In the genomic region with DNA sequence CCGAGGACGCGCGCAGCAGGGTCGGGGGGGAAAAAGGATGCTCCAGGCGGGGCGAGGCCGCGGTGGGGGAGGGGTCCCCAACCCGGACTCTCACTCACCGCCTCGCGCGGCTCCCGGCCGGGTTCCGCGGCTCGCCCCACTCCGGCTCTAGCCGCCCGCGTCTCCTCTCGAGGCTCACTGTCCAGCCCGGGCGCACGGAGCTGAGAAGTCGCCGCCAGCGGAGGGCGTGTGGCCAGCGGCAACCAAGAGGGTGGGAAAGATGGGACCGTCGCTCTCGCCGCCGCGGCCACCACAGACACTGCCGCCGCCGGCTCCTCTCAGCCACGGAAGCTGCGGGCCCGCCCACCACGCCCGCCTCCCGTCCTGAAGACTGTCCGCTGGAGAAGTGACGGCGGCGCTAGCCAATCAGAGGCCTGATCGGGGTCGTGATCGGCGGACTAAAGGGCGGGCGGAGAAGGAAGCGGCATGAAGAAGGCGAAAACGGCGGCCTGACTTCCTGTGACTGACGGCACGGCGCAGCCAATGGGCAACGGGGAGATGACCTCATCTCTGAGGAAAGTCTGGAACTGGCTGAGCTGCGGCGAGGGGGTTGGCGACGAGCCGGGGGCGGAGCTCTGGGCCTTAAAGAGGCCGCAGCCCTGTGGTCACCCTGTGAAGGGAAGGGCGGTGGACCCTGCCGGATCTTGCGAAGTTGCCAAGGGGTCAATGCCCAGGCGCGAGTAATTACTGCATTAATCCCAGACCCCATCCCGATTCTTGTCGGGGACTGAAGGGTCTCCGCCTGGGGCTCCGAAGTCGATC, we compare ENCODE assay signal across 1 cellular context.
A peak's percentile ranks its signal among the peaks of the same experiment; 100 is the strongest.
TF ChIP-seq lines count a peak whose summit lies in the region.

TSS of gene MRTFA (minus strand) at position 340 of the 801 bp plus-strand sequence.

TF ChIP-seq in K562, 482 proteins besides CTCF, POLR2A, EP300 and RAD21 (continued from another document and continues in another):
- TF ChIP-seq GTF3C2 (IDR thresholded peaks at IDR 0.05; ENCODE audit: borderline replicate concordance, extremely low read depth, insufficient read length), result no peak
- no peak for TF ChIP-seq ERF (CRISPR knock-in tag; IDR thresholded peaks at IDR 0.05)
- TF ChIP-seq, protein P1, sequence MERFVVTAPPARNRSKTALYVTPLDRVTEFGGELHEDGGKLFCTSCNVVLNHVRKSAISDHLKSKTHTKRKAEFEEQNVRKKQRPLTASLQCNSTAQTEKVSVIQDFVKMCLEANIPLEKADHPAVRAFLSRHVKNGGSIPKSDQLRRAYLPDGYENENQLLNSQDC (CRISPR knock-in tag; IDR thresholded peaks at IDR 0.05), result peak; percentile 41; the same call in 1 of the 2 replicates
- peak; percentile 61; the same call in 1 of the 2 replicates for TF ChIP-seq IRF2 (CRISPR knock-in tag; IDR thresholded peaks at IDR 0.05)
- TF ChIP-seq CAMTA2 (CRISPR knock-in tag; conservative IDR thresholded peaks at IDR 0.05), result no peak
- no peak for TF ChIP-seq OTX1 (CRISPR knock-in tag; IDR thresholded peaks at IDR 0.05)
- no peak for TF ChIP-seq ZNF174 (CRISPR knock-in tag; IDR thresholded peaks at IDR 0.05)
- no peak for TF ChIP-seq TFAM (CRISPR knock-in tag; conservative IDR thresholded peaks at IDR 0.05)
- TF ChIP-seq NFXL1 (CRISPR knock-in tag; IDR thresholded peaks at IDR 0.05), result no peak
- no peak for TF ChIP-seq CSDE1 (IDR thresholded peaks at IDR 0.05)
- no peak for TF ChIP-seq ZNF280B (CRISPR knock-in tag; IDR thresholded peaks at IDR 0.05)
- TF ChIP-seq KAT7 (CRISPR knock-in tag; IDR thresholded peaks at IDR 0.05; ENCODE audit: borderline replicate concordance), result no peak
- TF ChIP-seq BRCA1 (IDR thresholded peaks at IDR 0.05), result no peak
- TF ChIP-seq BRCA1 (CRISPR knock-in tag; IDR thresholded peaks at IDR 0.05), result no peak
- TF ChIP-seq RHOXF2B (CRISPR knock-in tag; conservative IDR thresholded peaks at IDR 0.05), result no peak
- TF ChIP-seq, protein P2, sequence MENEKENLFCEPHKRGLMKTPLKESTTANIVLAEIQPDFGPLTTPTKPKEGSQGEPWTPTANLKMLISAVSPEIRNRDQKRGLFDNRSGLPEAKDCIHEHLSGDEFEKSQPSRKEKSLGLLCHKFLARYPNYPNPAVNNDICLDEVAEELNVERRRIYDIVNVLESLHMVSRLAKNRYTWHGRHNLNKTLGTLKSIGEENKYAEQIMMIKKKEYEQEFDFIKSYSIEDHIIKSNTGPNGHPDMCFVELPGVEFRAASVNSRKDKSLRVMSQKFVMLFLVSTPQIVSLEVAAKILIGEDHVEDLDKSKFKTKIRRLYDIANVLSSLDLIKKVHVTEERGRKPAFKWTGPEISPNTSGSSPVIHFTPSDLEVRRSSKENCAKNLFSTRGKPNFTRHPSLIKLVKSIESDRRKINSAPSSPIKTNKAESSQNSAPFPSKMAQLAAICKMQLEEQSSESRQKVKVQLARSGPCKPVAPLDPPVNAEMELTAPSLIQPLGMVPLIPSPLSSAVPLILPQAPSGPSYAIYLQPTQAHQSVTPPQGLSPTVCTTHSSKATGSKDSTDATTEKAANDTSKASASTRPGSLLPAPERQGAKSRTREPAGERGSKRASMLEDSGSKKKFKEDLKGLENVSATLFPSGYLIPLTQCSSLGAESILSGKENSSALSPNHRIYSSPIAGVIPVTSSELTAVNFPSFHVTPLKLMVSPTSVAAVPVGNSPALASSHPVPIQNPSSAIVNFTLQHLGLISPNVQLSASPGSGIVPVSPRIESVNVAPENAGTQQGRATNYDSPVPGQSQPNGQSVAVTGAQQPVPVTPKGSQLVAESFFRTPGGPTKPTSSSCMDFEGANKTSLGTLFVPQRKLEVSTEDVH (IDR thresholded peaks at IDR 0.05; ENCODE audit: low read depth, partially characterized antibody), result no peak
- TF ChIP-seq ZKSCAN3 (CRISPR knock-in tag; IDR thresholded peaks at IDR 0.05), result no peak
- no peak for TF ChIP-seq KLF16 (IDR thresholded peaks at IDR 0.05)
- TF ChIP-seq NR1H2 (CRISPR knock-in tag; IDR thresholded peaks at IDR 0.05), result no peak
- peak; percentile 43 for TF ChIP-seq EGR1 (conservative IDR thresholded peaks at IDR 0.05)
- TF ChIP-seq SMAD3 (CRISPR knock-in tag; conservative IDR thresholded peaks at IDR 0.05), result no peak
- no peak for TF ChIP-seq GATAD2A (IDR thresholded peaks at IDR 0.05)
- TF ChIP-seq, protein P3, sequence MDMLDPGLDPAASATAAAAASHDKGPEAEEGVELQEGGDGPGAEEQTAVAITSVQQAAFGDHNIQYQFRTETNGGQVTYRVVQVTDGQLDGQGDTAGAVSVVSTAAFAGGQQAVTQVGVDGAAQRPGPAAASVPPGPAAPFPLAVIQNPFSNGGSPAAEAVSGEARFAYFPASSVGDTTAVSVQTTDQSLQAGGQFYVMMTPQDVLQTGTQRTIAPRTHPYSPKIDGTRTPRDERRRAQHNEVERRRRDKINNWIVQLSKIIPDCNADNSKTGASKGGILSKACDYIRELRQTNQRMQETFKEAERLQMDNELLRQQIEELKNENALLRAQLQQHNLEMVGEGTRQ (CRISPR knock-in tag; IDR thresholded peaks at IDR 0.05), result no peak
- no peak for TF ChIP-seq DIDO1 (tag; IDR thresholded peaks at IDR 0.05; ENCODE audit: low read depth)
- no peak for TF ChIP-seq ARID2 (IDR thresholded peaks at IDR 0.05)
- TF ChIP-seq ASH1L (IDR thresholded peaks at IDR 0.05; ENCODE audit: borderline replicate concordance, low read depth, partially characterized antibody), result peak; percentile 78
- TF ChIP-seq E2F6 (IDR thresholded peaks at IDR 0.05; ENCODE audit: borderline replicate concordance in 1 of 2, extremely low read depth in 1 of 2, insufficient read depth in 1 of 2, insufficient read length in 1 of 2, low read depth in 1 of 2, low read length in 1 of 2, poor library complexity in 1 of 2, severe bottlenecking in 1 of 2), result peak; percentile 3 to 17
- peak in 1 of 2 experiments; percentile 56; a peak in 1 of 4 replicates for TF ChIP-seq NONO (IDR thresholded peaks at IDR 0.05; ENCODE audit: low read depth in 2 of 2, low read length in 1 of 2)
- TF ChIP-seq SLC30A9 (CRISPR knock-in tag; IDR thresholded peaks at IDR 0.05), result no peak
- no peak for TF ChIP-seq ZNF507 (tag; conservative IDR thresholded peaks at IDR 0.05)
- no peak for TF ChIP-seq MCM3 (IDR thresholded peaks at IDR 0.05)
- peak; percentile 86 for TF ChIP-seq GABPA (tag; conservative IDR thresholded peaks at IDR 0.05; ENCODE audit: low read depth)
- no peak for TF ChIP-seq CBX2 (IDR thresholded peaks at IDR 0.05; ENCODE audit: insufficient read depth, low read length, poor library complexity, severe bottlenecking)
- no peak for TF ChIP-seq GABPB2 (CRISPR knock-in tag; conservative IDR thresholded peaks at IDR 0.05)
- TF ChIP-seq NR4A1 (CRISPR knock-in tag; IDR thresholded peaks at IDR 0.05), result no peak
- TF ChIP-seq NR4A1 (tag; IDR thresholded peaks at IDR 0.05), result no peak
- no peak for TF ChIP-seq U2AF2 (optimal IDR thresholded peaks at IDR 0.05; ENCODE audit: low read depth, low read length)
- TF ChIP-seq ZNF41 (CRISPR knock-in tag; conservative IDR thresholded peaks at IDR 0.05), result no peak
- TF ChIP-seq ZNF699 (CRISPR knock-in tag; IDR thresholded peaks at IDR 0.05; ENCODE audit: insufficient replicate concordance), result no peak
- TF ChIP-seq DDX20 (tag; IDR thresholded peaks at IDR 0.05; ENCODE audit: low read depth), result no peak
- no peak for TF ChIP-seq PCBP2 (IDR thresholded peaks at IDR 0.05; ENCODE audit: low read depth, low read length, poor library complexity, severe bottlenecking)
- no peak for TF ChIP-seq NR2C2 (CRISPR knock-in tag; IDR thresholded peaks at IDR 0.05)
- peak; percentile 50 for TF ChIP-seq NR2C2 (tag; IDR thresholded peaks at IDR 0.05)
- no peak for TF ChIP-seq ZNF75A (CRISPR knock-in tag; IDR thresholded peaks at IDR 0.05)
- TF ChIP-seq HLTF (IDR thresholded peaks at IDR 0.05), result no peak
- TF ChIP-seq TAF1 (IDR thresholded peaks at IDR 0.05; ENCODE audit: control insufficient read depth, extremely low read depth, insufficient read depth, low read length, severe bottlenecking), result peak; percentile 78
- TF ChIP-seq ZFP30 (CRISPR knock-in tag; IDR thresholded peaks at IDR 0.05; ENCODE audit: borderline replicate concordance), result no peak
- peak; percentile 37 to 52; a peak in 2 of 4 replicates for TF ChIP-seq SIN3A (IDR thresholded peaks at IDR 0.05; ENCODE audit: borderline replicate concordance in 2 of 2, control insufficient read depth in 1 of 2, low read depth in 2 of 2, low read length in 2 of 2)
- TF ChIP-seq, protein P4, sequence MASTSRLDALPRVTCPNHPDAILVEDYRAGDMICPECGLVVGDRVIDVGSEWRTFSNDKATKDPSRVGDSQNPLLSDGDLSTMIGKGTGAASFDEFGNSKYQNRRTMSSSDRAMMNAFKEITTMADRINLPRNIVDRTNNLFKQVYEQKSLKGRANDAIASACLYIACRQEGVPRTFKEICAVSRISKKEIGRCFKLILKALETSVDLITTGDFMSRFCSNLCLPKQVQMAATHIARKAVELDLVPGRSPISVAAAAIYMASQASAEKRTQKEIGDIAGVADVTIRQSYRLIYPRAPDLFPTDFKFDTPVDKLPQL (IDR thresholded peaks at IDR 0.05; ENCODE audit: extremely low read depth, insufficient read length), result no peak
- TF ChIP-seq, protein P5, sequence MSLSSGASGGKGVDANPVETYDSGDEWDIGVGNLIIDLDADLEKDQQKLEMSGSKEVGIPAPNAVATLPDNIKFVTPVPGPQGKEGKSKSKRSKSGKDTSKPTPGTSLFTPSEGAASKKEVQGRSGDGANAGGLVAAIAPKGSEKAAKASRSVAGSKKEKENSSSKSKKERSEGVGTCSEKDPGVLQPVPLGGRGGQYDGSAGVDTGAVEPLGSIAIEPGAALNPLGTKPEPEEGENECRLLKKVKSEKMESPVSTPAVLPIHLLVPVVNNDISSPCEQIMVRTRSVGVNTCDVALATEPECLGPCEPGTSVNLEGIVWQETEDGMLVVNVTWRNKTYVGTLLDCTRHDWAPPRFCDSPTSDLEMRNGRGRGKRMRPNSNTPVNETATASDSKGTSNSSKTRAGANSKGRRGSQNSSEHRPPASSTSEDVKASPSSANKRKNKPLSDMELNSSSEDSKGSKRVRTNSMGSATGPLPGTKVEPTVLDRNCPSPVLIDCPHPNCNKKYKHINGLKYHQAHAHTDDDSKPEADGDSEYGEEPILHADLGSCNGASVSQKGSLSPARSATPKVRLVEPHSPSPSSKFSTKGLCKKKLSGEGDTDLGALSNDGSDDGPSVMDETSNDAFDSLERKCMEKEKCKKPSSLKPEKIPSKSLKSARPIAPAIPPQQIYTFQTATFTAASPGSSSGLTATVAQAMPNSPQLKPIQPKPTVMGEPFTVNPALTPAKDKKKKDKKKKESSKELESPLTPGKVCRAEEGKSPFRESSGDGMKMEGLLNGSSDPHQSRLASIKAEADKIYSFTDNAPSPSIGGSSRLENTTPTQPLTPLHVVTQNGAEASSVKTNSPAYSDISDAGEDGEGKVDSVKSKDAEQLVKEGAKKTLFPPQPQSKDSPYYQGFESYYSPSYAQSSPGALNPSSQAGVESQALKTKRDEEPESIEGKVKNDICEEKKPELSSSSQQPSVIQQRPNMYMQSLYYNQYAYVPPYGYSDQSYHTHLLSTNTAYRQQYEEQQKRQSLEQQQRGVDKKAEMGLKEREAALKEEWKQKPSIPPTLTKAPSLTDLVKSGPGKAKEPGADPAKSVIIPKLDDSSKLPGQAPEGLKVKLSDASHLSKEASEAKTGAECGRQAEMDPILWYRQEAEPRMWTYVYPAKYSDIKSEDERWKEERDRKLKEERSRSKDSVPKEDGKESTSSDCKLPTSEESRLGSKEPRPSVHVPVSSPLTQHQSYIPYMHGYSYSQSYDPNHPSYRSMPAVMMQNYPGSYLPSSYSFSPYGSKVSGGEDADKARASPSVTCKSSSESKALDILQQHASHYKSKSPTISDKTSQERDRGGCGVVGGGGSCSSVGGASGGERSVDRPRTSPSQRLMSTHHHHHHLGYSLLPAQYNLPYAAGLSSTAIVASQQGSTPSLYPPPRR (CRISPR knock-in tag; IDR thresholded peaks at IDR 0.05; ENCODE audit: borderline replicate concordance), result no peak
- TF ChIP-seq HNRNPK (IDR thresholded peaks at IDR 0.05; ENCODE audit: low read depth, low read length, poor library complexity, severe bottlenecking), result no peak
- TF ChIP-seq GATAD2B (IDR thresholded peaks at IDR 0.05; ENCODE audit: borderline replicate concordance), result no peak
- no peak for TF ChIP-seq GTF2F1 (IDR thresholded peaks at IDR 0.05; ENCODE audit: low read depth, low read length)
- no peak for TF ChIP-seq CBFA2T3 (IDR thresholded peaks at IDR 0.05)
- peak; percentile 18; the same call in 1 of the 2 replicates for TF ChIP-seq ELF2 (CRISPR knock-in tag; IDR thresholded peaks at IDR 0.05)
